1 cellular context compared by ENCODE assay signal in genomic region chr6:167672738-167673137, GRCh38.
TF ChIP-seq lines count a peak whose summit lies in the region.

No MANE protein-coding gene starts in this region.

TF ChIP-seq in H1, 55 proteins besides CTCF, POLR2A, EP300 and RAD21 (continued from another document):
- no peak for TF ChIP-seq CHD1 (IDR thresholded peaks at IDR 0.05; ENCODE audit: low read depth, low read length)
